In genomic region chr1:18413906-18414305, GRCh38 we compare ENCODE assay signal across 25 cellular contexts.
DNase-seq lines count a peak whose midpoint lies in the region; ATAC-seq and TF ChIP-seq lines count a peak whose summit lies in the region.
"Had no signal": no experiment of that assay in that cellular context is flagged by ENCODE, and none has a peak within 500 bp of the region (broad histone marks: within the 10 kb centered on the region; RNA-seq: fewer than 3 reads in every experiment).

No MANE protein-coding gene starts in this region.

- WGBS in smooth muscle cell (ENCODE audit: low lambda C conversion rate): 49% methylated on average over 7 of the region's 7 CpGs

- H3K27ac ChIP-seq in smooth muscle cell (ENCODE audit: low read depth): peak overlapping the region; percentile 79
- H3K27ac ChIP-seq: breast epithelium, parathyroid adenoma, sigmoid colon had no signal

- no peak overlapping the region for H3K27ac Mint-ChIP-seq in glutamatergic neuron (ENCODE audit: unreplicated experiment)
- H3K27ac Mint-ChIP-seq: activated CD8-positive, alpha-beta T cell treated with anti-CD3 and anti-CD28 coated beads for 36 hours; CD4-positive, CD25-positive, alpha-beta regulatory T cell; mesothelial cell of epicardium; nephron had no signal

- H3K79me2 ChIP-seq in smooth muscle cell (ENCODE audit: low read depth): no peaks in the 10 kb centered on the region
- H3K79me2 ChIP-seq: parathyroid adenoma had no signal

- peaks cover 3% of the 10 kb centered on the region for H3K27me3 Mint-ChIP-seq in glutamatergic neuron (ENCODE audit: unreplicated experiment)

- no peak for TF ChIP-seq CTCF in smooth muscle cell (IDR thresholded peaks at IDR 0.05; ENCODE audit: borderline replicate concordance, insufficient read depth, poor library complexity, severe bottlenecking)
- TF ChIP-seq CTCF in glutamatergic neuron (IDR thresholded peaks at IDR 0.05; ENCODE audit: partially characterized antibody, unreplicated experiment): no peak

- no peaks in the 10 kb centered on the region for H3K27me3 ChIP-seq in smooth muscle cell (ENCODE audit: low read depth)

- no peaks in the 10 kb centered on the region for H4K20me1 ChIP-seq in smooth muscle cell (ENCODE audit: low read depth)

- H3K4me3 Mint-ChIP-seq in glutamatergic neuron (ENCODE audit: unreplicated experiment): no peak overlapping the region
- H3K4me3 Mint-ChIP-seq: activated CD8-positive, alpha-beta T cell treated with anti-CD3 and anti-CD28 coated beads for 36 hours; CD4-positive, CD25-positive, alpha-beta regulatory T cell; mesothelial cell of epicardium; nephron had no signal

- no peak for ATAC-seq in GM18511 (IDR thresholded peaks at IDR 0.05; ENCODE audit: unreplicated experiment)
- ATAC-seq: activated CD8-positive, alpha-beta T cell treated with anti-CD3 and anti-CD28 coated beads for 36 hours; left lobe of liver had no signal

- peaks cover 26% of the 10 kb centered on the region for H3K4me1 ChIP-seq in smooth muscle cell (ENCODE audit: low read depth)
- H3K4me1 ChIP-seq: breast epithelium, parathyroid adenoma, sigmoid colon had no signal

- no peaks in the 10 kb centered on the region for H3K36me3 ChIP-seq in smooth muscle cell (ENCODE audit: low read depth)
- H3K36me3 ChIP-seq: breast epithelium, sigmoid colon had no signal

- peak overlapping the region; percentile 43 for H3K9ac ChIP-seq in smooth muscle cell (ENCODE audit: low read depth)
- H3K9ac ChIP-seq: parathyroid adenoma had no signal

- H3F3A ChIP-seq in smooth muscle cell (ENCODE audit: low read depth): no peaks in the 10 kb centered on the region

- H3K4me2 ChIP-seq in smooth muscle cell: peak overlapping the region; percentile 40

- no peaks in the 10 kb centered on the region for H3K9me3 ChIP-seq in smooth muscle cell (replicated peaks; ENCODE audit: low read depth)

- no peaks in the 10 kb centered on the region for H3K4me1 Mint-ChIP-seq in glutamatergic neuron (ENCODE audit: low read depth, unreplicated experiment)
- H3K4me1 Mint-ChIP-seq: CD4-positive, CD25-positive, alpha-beta regulatory T cell; mesothelial cell of epicardium; nephron had no signal

- no peak overlapping the region for H3K4me3 ChIP-seq in smooth muscle cell
- H3K4me3 ChIP-seq: breast epithelium, sigmoid colon had no signal

- H2AFZ ChIP-seq in smooth muscle cell (ENCODE audit: low read depth): no peak overlapping the region
- H2AFZ ChIP-seq: parathyroid adenoma had no signal

- DNase-seq in HT-29 (ENCODE audit: low spot score) (peak; percentile 87), NCI-H69 (lab: John Stamatoyannopoulos, UW) (peak; percentile 57), iPS-NIHi11 (ENCODE audit: low spot score) (peak; percentile 38), smooth muscle cell (lab: John Stamatoyannopoulos, UW; ENCODE audit: unreplicated experiment) (no peak), glutamatergic neuron (no peak)
- no peak for DNase-seq in effector CD4-positive, alpha-beta T cell
- DNase-seq: activated CD4-positive, CD25-positive, alpha-beta regulatory T cell treated with anti-CD3 and anti-CD28 coated beads, Interleukin-2, amount 50 U/mL, for 72 hours; activated CD8-positive, alpha-beta T cell treated with anti-CD3 and anti-CD28 coated beads for 36 hours; activated naive CD4-positive, alpha-beta T cell; amniotic stem cell; CD4-positive, CD25-positive, alpha-beta regulatory T cell; cortex of kidney; DMS 273 treated with DMSO at 0.1 percent for 48 hours; Kasumi-1; NCI-H1092 treated with DMSO at 0.1 percent for 48 hours; NCI-H1930; NCI-H446 treated with DMSO at 0.1 percent for 48 hours; RPMI8226 had no signal

- H3K9me3 Mint-ChIP-seq in glutamatergic neuron (ENCODE audit: unreplicated experiment): peaks cover 16% of the 10 kb centered on the region

- H3K36me3 Mint-ChIP-seq in glutamatergic neuron (ENCODE audit: unreplicated experiment): peaks cover 27% of the 10 kb centered on the region
- H3K36me3 Mint-ChIP-seq: CD4-positive, CD25-positive, alpha-beta regulatory T cell; mesothelial cell of epicardium had no signal

Comparison
In these comparisons a context has a peak if more than half of its experiments do, and no peak if none do; other contexts are left out.
1. DNase-seq: peak in HT-29 (single experiment), NCI-H69 (single experiment) and iPS-NIHi11 (single experiment); none in smooth muscle cell (single experiment), glutamatergic neuron (single experiment) and effector CD4-positive, alpha-beta T cell (single experiment).